In genomic region chrX:63561425-63561824, GRCh38 we compare ENCODE assay signal across 8 cellular contexts.
A peak's percentile ranks its signal among the peaks of the same experiment; 100 is the strongest.
DNase-seq lines count a peak whose midpoint lies in the region; ATAC-seq and TF ChIP-seq lines count a peak whose summit lies in the region.

No MANE protein-coding gene starts in this region.

- no peaks in the 10 kb centered on the region for H3K9me3 Mint-ChIP-seq in glutamatergic neuron (ENCODE audit: unreplicated experiment)

- H3K4me3 Mint-ChIP-seq in glutamatergic neuron (ENCODE audit: unreplicated experiment) = peak overlapping the region; percentile 79

- peak overlapping the region; percentile 71 for H3K9ac ChIP-seq in SU-DHL-6 (ENCODE audit: low read length)
- H3K9ac ChIP-seq in skeletal muscle tissue (ENCODE audit: low read depth in 1 of 3, low read length in 3 of 3) = peak overlapping the region; percentile 68 to 84 (median 83)

- no peaks in the 10 kb centered on the region for H3K9me3 ChIP-seq in SU-DHL-6 (ENCODE audit: insufficient read depth, low read length)
- H3K9me3 ChIP-seq in skeletal muscle tissue (ENCODE audit: control insufficient read depth in 3 of 3, low read length in 3 of 3) = no peaks in the 10 kb centered on the region

- H3F3A ChIP-seq in SU-DHL-6 (ENCODE audit: insufficient read depth) = no peaks in the 10 kb centered on the region

- ATAC-seq in GM21515 (IDR thresholded peaks at IDR 0.05; ENCODE audit: unreplicated experiment) = no peak

- H3K36me3 ChIP-seq in SU-DHL-6 (ENCODE audit: low read length) = no peaks in the 10 kb centered on the region
- no peaks in the 10 kb centered on the region for H3K36me3 ChIP-seq in skeletal muscle tissue (ENCODE audit: control insufficient read depth in 3 of 3, insufficient read depth in 3 of 3, low read length in 3 of 3)

- no peaks in the 10 kb centered on the region for H3K9me2 ChIP-seq in SU-DHL-6 (replicated peaks; ENCODE audit: insufficient read depth, low read length)

- H3K27ac ChIP-seq in SU-DHL-6 (ENCODE audit: low read depth, low read length) (no peak overlapping the region), skeletal muscle tissue (ENCODE audit: low read depth, low read length) (peak overlapping the region; percentile 67)

- peak overlapping the region; percentile 93 for H2AFZ ChIP-seq in SU-DHL-6 (ENCODE audit: low read depth, low read length, severe bottlenecking)

- no peaks in the 10 kb centered on the region for H4K20me1 ChIP-seq in SU-DHL-6 (ENCODE audit: low read depth, low read length)

- peaks cover 0 to 3% (median 0%) of the 10 kb centered on the region in 3 donors for H3K4me1 ChIP-seq in skeletal muscle tissue (ENCODE audit: control insufficient read depth in 3 of 3, insufficient read depth in 3 of 3, low read length in 3 of 3)

- H3K36me3 Mint-ChIP-seq in glutamatergic neuron (ENCODE audit: unreplicated experiment) = no peaks in the 10 kb centered on the region

- peak overlapping the region; percentile 80 for H3K4me2 ChIP-seq in SU-DHL-6 (ENCODE audit: low read depth, low read length, poor library complexity, severe bottlenecking)

- H3K4me1 Mint-ChIP-seq in glutamatergic neuron (ENCODE audit: low read depth, unreplicated experiment) = no peaks in the 10 kb centered on the region

- H3K4me3 ChIP-seq in SU-DHL-6 (ENCODE audit: insufficient read depth, low read length, poor library complexity, severe bottlenecking) (peak overlapping the region; percentile 83), skeletal muscle tissue (ENCODE audit: low read length in 3 of 3) (peak overlapping the region; percentile 80 to 91 (median 91))

- H3K27me3 Mint-ChIP-seq in glutamatergic neuron (ENCODE audit: unreplicated experiment) = peaks cover 3% of the 10 kb centered on the region

- TF ChIP-seq CTCF in SU-DHL-6 (IDR thresholded peaks at IDR 0.05; ENCODE audit: insufficient read depth, low read length, poor library complexity, severe bottlenecking) (no peak), glutamatergic neuron (IDR thresholded peaks at IDR 0.05; ENCODE audit: partially characterized antibody, unreplicated experiment) (no peak)

- H3K79me2 ChIP-seq in SU-DHL-6 (ENCODE audit: insufficient read depth, low read length) = peaks cover 22% of the 10 kb centered on the region; the same call in 1 of the 2 replicates

- DNase-seq in NCI-H1417 (lab: John Stamatoyannopoulos, UW) = peak in 2 of 3 experiments; percentile 9 to 55
- no peak for DNase-seq in NCI-H1417 treated with DMSO at 0.1 percent for 48 hours (lab: John Stamatoyannopoulos, UW)
- no peak for DNase-seq in glutamatergic neuron
- DNase-seq in CD1c-positive myeloid dendritic cell (ENCODE audit: extremely low spot score) = no peak
- DNase-seq in NK-92 treated with Interleukin-12 subunit alpha and Interleukin-12 subunit beta, amount 100 ng/mL, for 24 hours (lab: John Stamatoyannopoulos, UW) = no peak

- peak overlapping the region; percentile 59 for H3K27ac Mint-ChIP-seq in glutamatergic neuron (ENCODE audit: unreplicated experiment)

- H3K27me3 ChIP-seq in SU-DHL-6 (ENCODE audit: low read length) (no peaks in the 10 kb centered on the region), skeletal muscle tissue (ENCODE audit: control insufficient read depth in 3 of 3, insufficient read depth in 3 of 3, low read length in 3 of 3) (no peaks in the 10 kb centered on the region)

Comparison
In these comparisons a context has a peak if more than half of its experiments do, and no peak if none do; other contexts are left out.
1. DNase-seq: peak in NCI-H1417 (2 of 3); none in NCI-H1417 treated with DMSO at 0.1 percent for 48 hours (single experiment), glutamatergic neuron (single experiment), CD1c-positive myeloid dendritic cell (single experiment) and NK-92 treated with Interleukin-12 subunit alpha and Interleukin-12 subunit beta, amount 100 ng/mL, for 24 hours (single experiment).